10 cellular contexts compared by ENCODE assay signal in genomic region chr4:98289375-98289774, GRCh38. TPM values are rescaled to one million over a fixed set of nuclear protein-coding genes. Genes with fewer than 3 reads are reported as not detected.
DNase-seq lines count a peak whose midpoint lies in the region; ATAC-seq and TF ChIP-seq lines count a peak whose summit lies in the region.
"Had no signal": no experiment of that assay in that cellular context is flagged by ENCODE, and none has a peak within 500 bp of the region (broad histone marks: within the 10 kb centered on the region; RNA-seq: fewer than 3 reads in every experiment).

No MANE protein-coding gene starts in this region.

- H4K20me1 ChIP-seq in KMS-11 (ENCODE audit: insufficient read depth), result peaks cover 10% of the 10 kb centered on the region; the same call in 1 of the 2 replicates

- H3K4me1 ChIP-seq in KMS-11 (ENCODE audit: low read depth, poor library complexity, severe bottlenecking) (peaks cover 31% of the 10 kb centered on the region), right lobe of liver (no peaks in the 10 kb centered on the region)

- H3K27me3 Mint-ChIP-seq in immature natural killer cell (ENCODE audit: low read depth in 3 of 3), result no peaks in the 10 kb centered on the region

- ATAC-seq in GM18868 (IDR thresholded peaks at IDR 0.05; ENCODE audit: unreplicated experiment) (peak; percentile 64), HG02571 (IDR thresholded peaks at IDR 0.05; ENCODE audit: unreplicated experiment) (peak; percentile 73), HG03280 (IDR thresholded peaks at IDR 0.05; ENCODE audit: unreplicated experiment) (no peak), right lobe of liver (no peak)

- peak overlapping the region; percentile 10 to 88 (median 82) for H3K27ac Mint-ChIP-seq in immature natural killer cell

- no peaks in the 10 kb centered on the region for H3K27me3 ChIP-seq in KMS-11 (ENCODE audit: insufficient read depth, low read depth)
- no peaks in the 10 kb centered on the region for H3K27me3 ChIP-seq in right lobe of liver

- intact Hi-C loops in right lobe of liver (cut with DNase I), result no loop called here

- H3K9me3 Mint-ChIP-seq in immature natural killer cell, result no peaks in the 10 kb centered on the region

- H3K4me1 Mint-ChIP-seq in immature natural killer cell, result peaks cover 50 to 65% of the 10 kb centered on the region in 2 donors

- H3K36me3 ChIP-seq in KMS-11 (ENCODE audit: insufficient read depth) (no peaks in the 10 kb centered on the region), right lobe of liver (no peaks in the 10 kb centered on the region)

- DNase-seq in immature natural killer cell (no peak), medulla oblongata (ENCODE audit: extremely low spot score) (no peak), Kasumi-1 (lab: John Stamatoyannopoulos, UW) (no peak), right lobe of liver (no peak)
- DNase-seq: NCI-H1436, T1000 had no signal

- H3K4me3 ChIP-seq in KMS-11 (IDR thresholded peaks at IDR 0.05; ENCODE audit: insufficient read depth, low read depth, low read length), result no peak overlapping the region
- no peak overlapping the region for H3K4me3 ChIP-seq in right lobe of liver

- no peak for TF ChIP-seq POLR2A in right lobe of liver (IDR thresholded peaks at IDR 0.05)

- peaks cover 75% of the 10 kb centered on the region; the same call in 1 of the 2 replicates for H3K79me2 ChIP-seq in KMS-11 (ENCODE audit: insufficient read depth, low read depth)

- H3K4me3 Mint-ChIP-seq in immature natural killer cell, result peak overlapping the region; percentile 13 to 47 (median 34)

- H3K4me2 ChIP-seq in KMS-11, result peak overlapping the region; percentile 33

- no peak overlapping the region for H2AFZ ChIP-seq in KMS-11 (ENCODE audit: low read depth)

- TF ChIP-seq CTCF in KMS-11 (conservative IDR thresholded peaks at IDR 0.05; ENCODE audit: low read depth, low read length), result no peak
- TF ChIP-seq CTCF in right lobe of liver (IDR thresholded peaks at IDR 0.05), result no peak

- H3K9me3 ChIP-seq in right lobe of liver, result no peaks in the 10 kb centered on the region

- 80% methylated on average over 1 of the region's 1 CpG for WGBS in right lobe of liver (ENCODE audit: insufficient coverage, low coverage, low lambda C conversion rate, missing lambda C conversion rate)

- peaks cover 4 to 9% (median 5%) of the 10 kb centered on the region in 3 donors for H3K36me3 Mint-ChIP-seq in immature natural killer cell

- no peak overlapping the region for H3K27ac ChIP-seq in KMS-11
- H3K27ac ChIP-seq in right lobe of liver, result no peak overlapping the region

- no peak overlapping the region for H3K9ac ChIP-seq in KMS-11

RNA-seq across cellular contexts. Expression of gene RAP1GDS1, which starts 28.2 kb away (rescaled TPM):
- polyA plus RNA-seq in immature natural killer cell, result 10 to 100 TPM; 50.4 to 85.0 (median 54.8) TPM
- total RNA-seq in right lobe of liver, result 10 to 100 TPM; 17.4 to 29.8 (median 20.9) TPM

Comparison
In these comparisons a context has a peak if more than half of its experiments do, and no peak if none do; other contexts are left out.
1. ATAC-seq: peak in GM18868 (single experiment) and HG02571 (single experiment); none in HG03280 (single experiment) and right lobe of liver (0 of 4).